ENCODE assay signal across 14 cellular contexts in the genomic region with DNA sequence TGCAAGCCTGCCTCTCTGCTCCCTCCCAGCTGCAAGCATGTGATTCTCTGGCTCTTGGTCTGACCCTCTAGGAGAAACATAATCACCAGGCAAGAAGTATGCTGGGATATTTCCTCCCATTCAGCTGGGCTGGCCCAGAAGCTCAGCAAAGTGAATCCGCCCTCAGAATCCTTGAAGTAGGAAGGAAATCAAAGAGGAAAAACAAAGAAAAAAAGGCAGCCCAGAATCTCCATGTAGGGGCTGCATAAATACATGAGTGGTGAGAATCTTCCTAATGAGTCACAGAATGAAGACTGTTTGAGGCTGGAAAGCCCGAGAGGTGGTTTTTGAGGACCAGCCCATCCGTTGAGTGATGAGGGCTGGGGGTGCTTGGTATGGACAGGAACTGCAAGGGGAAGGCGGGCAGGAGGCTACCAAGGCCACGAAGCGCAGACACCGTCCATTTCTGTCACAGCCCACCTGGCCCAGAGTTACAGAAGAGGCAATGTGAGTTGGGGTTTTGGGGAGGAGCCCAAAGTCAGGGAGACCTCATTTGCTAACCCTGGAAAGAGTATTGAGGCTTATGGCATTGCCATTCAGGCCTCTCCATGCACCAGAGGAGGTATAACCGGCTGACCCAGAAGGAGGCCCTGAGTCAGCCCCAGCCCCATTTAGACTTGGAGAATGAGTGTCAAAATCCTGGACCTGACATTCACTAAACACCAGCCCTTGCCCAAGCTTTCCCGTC. TPM values are rescaled to one million over a fixed set of nuclear protein-coding genes. Genes with fewer than 3 reads are reported as not detected.
DNase-seq lines count a peak whose midpoint lies in the region; ATAC-seq and TF ChIP-seq lines count a peak whose summit lies in the region.
"Had no signal": no experiment of that assay in that cellular context is flagged by ENCODE, and none has a peak within 500 bp of the region (broad histone marks: within the 10 kb centered on the region; RNA-seq: fewer than 3 reads in every experiment).

No MANE protein-coding gene starts in this region.

- intact Hi-C loops in mammary epithelial cell (cut with micrococcal nuclease), result no loop called here

- 86% methylated on average over 9 of the region's 9 CpGs for WGBS in mesenchymal stem cell
- 98% methylated on average over 9 of the region's 9 CpGs for WGBS in thymus
- 91% methylated on average over 8 of the region's 9 CpGs for WGBS in mammary epithelial cell (ENCODE audit: low coverage, missing lambda C conversion rate)

- no peaks in the 10 kb centered on the region for H3K9me3 ChIP-seq in mesenchymal stem cell (ENCODE audit: control insufficient read depth, low read length)
- no peaks in the 10 kb centered on the region for H3K9me3 ChIP-seq in thymus (ENCODE audit: control insufficient read depth)
- H3K9me3 ChIP-seq in WERI-Rb-1 (ENCODE audit: severe bottlenecking), result no peaks in the 10 kb centered on the region
- no peaks in the 10 kb centered on the region for H3K9me3 ChIP-seq in mammary epithelial cell (replicated peaks; ENCODE audit: insufficient read depth, low read length)

- H3K36me3 ChIP-seq in mesenchymal stem cell (ENCODE audit: control insufficient read depth in 1 of 2, insufficient read depth in 2 of 2, low read depth in 1 of 2, low read length in 2 of 2), result peaks cover 0 to 18% of the 10 kb centered on the region in 2 experiments
- no peaks in the 10 kb centered on the region for H3K36me3 ChIP-seq in thymus (ENCODE audit: control insufficient read depth, insufficient read depth)
- H3K36me3 ChIP-seq in WERI-Rb-1, result no peaks in the 10 kb centered on the region
- H3K36me3 ChIP-seq in mammary epithelial cell (ENCODE audit: insufficient read depth, low read length), result no peaks in the 10 kb centered on the region

- no peak overlapping the region for H3K4me3 Mint-ChIP-seq in activated T-cell treated with anti-CD3 and anti-CD28 coated beads, Interleukin-2, amount 50 U/mL, for 4 hours

- peak overlapping the region; percentile 82 for H2BK15ac ChIP-seq in mesenchymal stem cell (ENCODE audit: low read depth, poor library complexity, severe bottlenecking)

- H4K91ac ChIP-seq in mesenchymal stem cell (ENCODE audit: low read length), result peak overlapping the region; percentile 41

- H3K27ac ChIP-seq in mesenchymal stem cell (ENCODE audit: low read length, poor library complexity, severe bottlenecking), result peak overlapping the region; percentile 6
- H3K27ac ChIP-seq in thymus (ENCODE audit: low read depth), result peak overlapping the region; percentile 4
- H3K27ac ChIP-seq in WERI-Rb-1, result no peak overlapping the region
- H3K27ac ChIP-seq in mammary epithelial cell (ENCODE audit: insufficient read depth, low read depth, low read length), result no peak overlapping the region

- no TSS peak for BruUV-seq in mammary epithelial cell (replicated peaks; lab: Mats Ljungman, UMichigan)

- H3K9me3 Mint-ChIP-seq in activated T-cell treated with anti-CD3 and anti-CD28 coated beads, Interleukin-2, amount 50 U/mL, for 4 hours, result no peaks in the 10 kb centered on the region

- no peak for DNase-seq in activated T-cell treated with anti-CD3 and anti-CD28 coated beads, Interleukin-2, amount 50 U/mL, for 4 hours
- DNase-seq in activated T-cell treated with anti-CD3 and anti-CD28 coated beads, Interleukin-2, amount 50 U/mL, for 1 hour, result no peak
- DNase-seq in astrocyte of the spinal cord (ENCODE audit: low read depth, low spot score), result peak; percentile 33
- DNase-seq in mesenchymal stem cell, result peak; percentile 45
- DNase-seq in WERI-Rb-1, result no peak
- no peak for DNase-seq in mammary epithelial cell
- DNase-seq: activated CD8-positive, alpha-beta memory T cell treated with anti-CD3 and anti-CD28 coated beads, Interleukin-2, amount 50 U/mL, for 48 hours; amniotic stem cell; effector memory CD4-positive, alpha-beta T cell; MM.1S; NCI-H2171 treated with DMSO at 0.1 percent for 48 hours had no signal

- no peaks in the 10 kb centered on the region for H3K79me2 ChIP-seq in mammary epithelial cell (ENCODE audit: insufficient read depth, low read length)

- TF ChIP-seq CTCF in astrocyte of the spinal cord (IDR thresholded peaks at IDR 0.05; ENCODE audit: low read depth, low read length), result no peak
- no peak for TF ChIP-seq CTCF in WERI-Rb-1 (IDR thresholded peaks at IDR 0.05; ENCODE audit: low read depth, low read length)
- no peak for TF ChIP-seq CTCF in mammary epithelial cell (conservative IDR thresholded peaks at IDR 0.05 in 1 of 2, IDR thresholded peaks at IDR 0.05 in 1 of 2; ENCODE audit: extremely low read depth in 1 of 2, insufficient read depth in 1 of 2, low read depth in 1 of 2, low read length in 2 of 2)

- no peak overlapping the region for H2AFZ ChIP-seq in mesenchymal stem cell (ENCODE audit: low read depth, low read length)
- no peak overlapping the region for H2AFZ ChIP-seq in mammary epithelial cell (ENCODE audit: low read depth, low read length)

- no peak overlapping the region for H3K14ac ChIP-seq in mesenchymal stem cell (ENCODE audit: low read length in 2 of 2)

- H3K9ac ChIP-seq in mesenchymal stem cell (ENCODE audit: low read length) (no peak overlapping the region), mammary epithelial cell (ENCODE audit: insufficient read depth, low read length) (no peak overlapping the region)

- H2BK12ac ChIP-seq in mesenchymal stem cell (ENCODE audit: low read length in 2 of 2), result peak overlapping the region; percentile 31 to 49

- H3K4me3 ChIP-seq in astrocyte of the spinal cord (ENCODE audit: low read depth, low read length) (no peak overlapping the region), mesenchymal stem cell (ENCODE audit: insufficient read depth in 1 of 2, low read depth in 1 of 2, low read length in 2 of 2) (no peak overlapping the region), thymus (ENCODE audit: low read length) (no peak overlapping the region), WERI-Rb-1 (ENCODE audit: low read depth, low read length) (no peak overlapping the region), mammary epithelial cell (replicated peaks in 1 of 3; ENCODE audit: insufficient read depth in 1 of 3, low read depth in 2 of 3, low read length in 3 of 3) (no peak overlapping the region)

- H3K4ac ChIP-seq in mesenchymal stem cell (ENCODE audit: low read depth in 1 of 2, low read length in 2 of 2), result peak overlapping the region in 1 of 2 experiments; percentile 47

- peak overlapping the region; percentile 80 for H4K8ac ChIP-seq in mesenchymal stem cell (ENCODE audit: low read length)

- H3K18ac ChIP-seq in mesenchymal stem cell (ENCODE audit: low read depth in 1 of 2, low read length in 2 of 2), result peak overlapping the region; percentile 18 to 61

- H3K4me1 Mint-ChIP-seq in activated T-cell treated with anti-CD3 and anti-CD28 coated beads, Interleukin-2, amount 50 U/mL, for 4 hours (ENCODE audit: low read depth), result peaks cover 54% of the 10 kb centered on the region

- no peak overlapping the region for H2BK5ac ChIP-seq in mesenchymal stem cell (ENCODE audit: low read depth, low read length, poor library complexity, severe bottlenecking)

- no peaks in the 10 kb centered on the region for H3K36me3 Mint-ChIP-seq in activated T-cell treated with anti-CD3 and anti-CD28 coated beads, Interleukin-2, amount 50 U/mL, for 4 hours (ENCODE audit: insufficient read depth)

- peaks cover 13% of the 10 kb centered on the region for H3K4me1 ChIP-seq in mesenchymal stem cell (ENCODE audit: control insufficient read depth, insufficient read depth, low read depth, low read length)
- H3K4me1 ChIP-seq in thymus (ENCODE audit: control insufficient read depth, insufficient read depth, low read length), result peaks cover 10% of the 10 kb centered on the region
- H3K4me1 ChIP-seq in mammary epithelial cell (ENCODE audit: insufficient read depth, low read length), result no peaks in the 10 kb centered on the region

- dilution Hi-C loops in mammary epithelial cell (cut with HindIII; ENCODE audit: low sequenced_read_pairs), result loop anchor here (5.0 kb wide), 1 partner anchor 199 kb away; no protein-coding TSS in a partner anchor

- no peak overlapping the region for H3K23ac ChIP-seq in mesenchymal stem cell (ENCODE audit: low read length in 2 of 2)

- H2BK120ac ChIP-seq in mesenchymal stem cell (ENCODE audit: low read depth, low read length), result peak overlapping the region; percentile 54

- peak; percentile 38 to 48 for ATAC-seq in activated T-cell treated with anti-CD3 and anti-CD28 coated beads, Interleukin-2, amount 50 U/mL, for 4 hours
- ATAC-seq in HG02885 (IDR thresholded peaks at IDR 0.05; ENCODE audit: poor library complexity, unreplicated experiment), result no peak
- ATAC-seq: HCT116 had no signal

- H3K4me2 ChIP-seq in mesenchymal stem cell (ENCODE audit: low read length, poor library complexity, severe bottlenecking) (no peak overlapping the region), mammary epithelial cell (ENCODE audit: insufficient read depth, low read depth, low read length) (no peak overlapping the region)

- H3K27me3 ChIP-seq in mesenchymal stem cell (ENCODE audit: control insufficient read depth in 1 of 2, insufficient read depth in 1 of 2, low read length in 2 of 2) (no peaks in the 10 kb centered on the region), thymus (ENCODE audit: control insufficient read depth, insufficient read depth) (no peaks in the 10 kb centered on the region), WERI-Rb-1 (ENCODE audit: insufficient read depth, low read depth, severe bottlenecking) (no peaks in the 10 kb centered on the region), mammary epithelial cell (ENCODE audit: insufficient read depth, low read length) (no peaks in the 10 kb centered on the region)

- H4K20me1 ChIP-seq in mammary epithelial cell (ENCODE audit: insufficient read depth, low read length), result no peaks in the 10 kb centered on the region

- no peaks in the 10 kb centered on the region for H3K27me3 Mint-ChIP-seq in activated T-cell treated with anti-CD3 and anti-CD28 coated beads, Interleukin-2, amount 50 U/mL, for 4 hours (ENCODE audit: low read depth)

- in situ Hi-C loops in astrocyte of the spinal cord (cut with HindIII; ENCODE audit: low sequenced_read_pairs) (no loop called here), mammary epithelial cell (cut with MboI; ENCODE audit: low sequenced_read_pairs in 2 of 2) (no loop called here)

- H3K79me1 ChIP-seq in mesenchymal stem cell (replicated peaks; ENCODE audit: low read length, poor library complexity, severe bottlenecking), result no peaks in the 10 kb centered on the region

- H2AK5ac ChIP-seq in mesenchymal stem cell (ENCODE audit: low read length, severe bottlenecking), result no peak overlapping the region

- CTCF ChIA-PET in mammary epithelial cell (lab: Charles Lee; ENCODE audit: low non-redundant PET), result no interaction called here

RNA-seq across cellular contexts. Expression of gene TGFBR1, which starts 33.4 kb away (rescaled TPM):
- 10 to 100 TPM; 14.6 to 19.6 (median 17.0) TPM for total RNA-seq in activated T-cell treated with anti-CD3 and anti-CD28 coated beads, Interleukin-2, amount 50 U/mL, for 4 hours
- 55.8 TPM for polyA plus RNA-seq in mesenchymal stem cell (2013, experiment 1 of 2)
- polyA plus RNA-seq in mesenchymal stem cell (2013, experiment 2 of 2), result 57.6 TPM
- 19.4 TPM for polyA plus RNA-seq in thymus
- 100 to 1,000 TPM in 1 of 2 donors, 10 to 100 TPM in 1; 48.2 to 102 TPM for total RNA-seq in mammary epithelial cell
- 20.5 TPM for polyA plus RNA-seq in mammary epithelial cell
- polyA minus RNA-seq in mammary epithelial cell, result 107 TPM

Comparison
In these comparisons a context has a peak if more than half of its experiments do, and no peak if none do; other contexts are left out.
1. DNase-seq: peak in astrocyte of the spinal cord (single experiment) and mesenchymal stem cell (single experiment); none in activated T-cell treated with anti-CD3 and anti-CD28 coated beads, Interleukin-2, amount 50 U/mL, for 4 hours (single experiment), activated T-cell treated with anti-CD3 and anti-CD28 coated beads, Interleukin-2, amount 50 U/mL, for 1 hour (single experiment), WERI-Rb-1 (single experiment) and mammary epithelial cell (single experiment).
2. H3K27ac ChIP-seq: peak in mesenchymal stem cell (single experiment) and thymus (single experiment); none in WERI-Rb-1 (single experiment) and mammary epithelial cell (single experiment).